Comparison of ENCODE assay signal across 1 cellular context in genomic region chr1:218366322-218367052, GRCh38.
TF ChIP-seq lines count a peak whose summit lies in the region.

No MANE protein-coding gene starts in this region.

TF ChIP-seq in K562, 482 proteins besides CTCF, POLR2A, EP300 and RAD21:
- no peak for TF ChIP-seq ZNF174 (CRISPR knock-in tag; IDR thresholded peaks at IDR 0.05)
- no peak for TF ChIP-seq NRF1 (conservative IDR thresholded peaks at IDR 0.05 in 1 of 2, IDR thresholded peaks at IDR 0.05 in 1 of 2)
- TF ChIP-seq, protein P1, sequence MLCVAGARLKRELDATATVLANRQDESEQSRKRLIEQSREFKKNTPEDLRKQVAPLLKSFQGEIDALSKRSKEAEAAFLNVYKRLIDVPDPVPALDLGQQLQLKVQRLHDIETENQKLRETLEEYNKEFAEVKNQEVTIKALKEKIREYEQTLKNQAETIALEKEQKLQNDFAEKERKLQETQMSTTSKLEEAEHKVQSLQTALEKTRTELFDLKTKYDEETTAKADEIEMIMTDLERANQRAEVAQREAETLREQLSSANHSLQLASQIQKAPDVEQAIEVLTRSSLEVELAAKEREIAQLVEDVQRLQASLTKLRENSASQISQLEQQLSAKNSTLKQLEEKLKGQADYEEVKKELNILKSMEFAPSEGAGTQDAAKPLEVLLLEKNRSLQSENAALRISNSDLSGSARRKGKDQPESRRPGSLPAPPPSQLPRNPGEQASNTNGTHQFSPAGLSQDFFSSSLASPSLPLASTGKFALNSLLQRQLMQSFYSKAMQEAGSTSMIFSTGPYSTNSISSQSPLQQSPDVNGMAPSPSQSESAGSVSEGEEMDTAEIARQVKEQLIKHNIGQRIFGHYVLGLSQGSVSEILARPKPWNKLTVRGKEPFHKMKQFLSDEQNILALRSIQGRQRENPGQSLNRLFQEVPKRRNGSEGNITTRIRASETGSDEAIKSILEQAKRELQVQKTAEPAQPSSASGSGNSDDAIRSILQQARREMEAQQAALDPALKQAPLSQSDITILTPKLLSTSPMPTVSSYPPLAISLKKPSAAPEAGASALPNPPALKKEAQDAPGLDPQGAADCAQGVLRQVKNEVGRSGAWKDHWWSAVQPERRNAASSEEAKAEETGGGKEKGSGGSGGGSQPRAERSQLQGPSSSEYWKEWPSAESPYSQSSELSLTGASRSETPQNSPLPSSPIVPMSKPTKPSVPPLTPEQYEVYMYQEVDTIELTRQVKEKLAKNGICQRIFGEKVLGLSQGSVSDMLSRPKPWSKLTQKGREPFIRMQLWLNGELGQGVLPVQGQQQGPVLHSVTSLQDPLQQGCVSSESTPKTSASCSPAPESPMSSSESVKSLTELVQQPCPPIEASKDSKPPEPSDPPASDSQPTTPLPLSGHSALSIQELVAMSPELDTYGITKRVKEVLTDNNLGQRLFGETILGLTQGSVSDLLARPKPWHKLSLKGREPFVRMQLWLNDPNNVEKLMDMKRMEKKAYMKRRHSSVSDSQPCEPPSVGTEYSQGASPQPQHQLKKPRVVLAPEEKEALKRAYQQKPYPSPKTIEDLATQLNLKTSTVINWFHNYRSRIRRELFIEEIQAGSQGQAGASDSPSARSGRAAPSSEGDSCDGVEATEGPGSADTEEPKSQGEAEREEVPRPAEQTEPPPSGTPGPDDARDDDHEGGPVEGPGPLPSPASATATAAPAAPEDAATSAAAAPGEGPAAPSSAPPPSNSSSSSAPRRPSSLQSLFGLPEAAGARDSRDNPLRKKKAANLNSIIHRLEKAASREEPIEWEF (CRISPR knock-in tag; IDR thresholded peaks at IDR 0.05): no peak
- TF ChIP-seq ZNF121 (CRISPR knock-in tag; conservative IDR thresholded peaks at IDR 0.05): peak; percentile 84
- no peak for TF ChIP-seq ZNF76 (CRISPR knock-in tag; IDR thresholded peaks at IDR 0.05; ENCODE audit: borderline replicate concordance)
- TF ChIP-seq ZNF717 (CRISPR knock-in tag; IDR thresholded peaks at IDR 0.05): no peak
- TF ChIP-seq KLF13 (tag; IDR thresholded peaks at IDR 0.05; ENCODE audit: borderline replicate concordance, low read depth): no peak
- TF ChIP-seq FUS (optimal IDR thresholded peaks at IDR 0.05; ENCODE audit: low read depth, low read length): no peak
- TF ChIP-seq ZKSCAN3 (CRISPR knock-in tag; IDR thresholded peaks at IDR 0.05): no peak
- TF ChIP-seq NFE2L1 (tag; IDR thresholded peaks at IDR 0.05; ENCODE audit: borderline replicate concordance, low read depth): no peak
- TF ChIP-seq TAF7 (tag; IDR thresholded peaks at IDR 0.05): no peak
- peak in 1 of 2 experiments; percentile 19; a peak in 1 of 4 replicates for TF ChIP-seq KDM1A (IDR thresholded peaks at IDR 0.05)
- TF ChIP-seq ZNF79 (CRISPR knock-in tag; IDR thresholded peaks at IDR 0.05; ENCODE audit: low read depth): no peak
- TF ChIP-seq THRAP3 (IDR thresholded peaks at IDR 0.05; ENCODE audit: borderline replicate concordance): no peak
- TF ChIP-seq ZNF324 (CRISPR knock-in tag; IDR thresholded peaks at IDR 0.05): no peak
- TF ChIP-seq ZBTB1 (CRISPR knock-in tag; IDR thresholded peaks at IDR 0.05; ENCODE audit: borderline replicate concordance, low read depth): no peak
- TF ChIP-seq TRIM28 (IDR thresholded peaks at IDR 0.05): no peak
- TF ChIP-seq, protein P2, sequence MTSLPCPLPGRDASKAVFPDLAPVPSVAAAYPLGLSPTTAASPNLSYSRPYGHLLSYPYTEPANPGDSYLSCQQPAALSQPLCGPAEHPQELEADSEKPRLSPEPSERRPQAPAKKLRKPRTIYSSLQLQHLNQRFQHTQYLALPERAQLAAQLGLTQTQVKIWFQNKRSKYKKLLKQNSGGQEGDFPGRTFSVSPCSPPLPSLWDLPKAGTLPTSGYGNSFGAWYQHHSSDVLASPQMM (CRISPR knock-in tag; IDR thresholded peaks at IDR 0.05): no peak
- no peak for TF ChIP-seq NR0B1 (IDR thresholded peaks at IDR 0.05; ENCODE audit: partially characterized antibody)
- no peak for TF ChIP-seq SP1 (CRISPR knock-in tag; IDR thresholded peaks at IDR 0.05)
- TF ChIP-seq PBX2 (CRISPR knock-in tag; IDR thresholded peaks at IDR 0.05; ENCODE audit: low read depth): no peak
- TF ChIP-seq PBX2 (tag; conservative IDR thresholded peaks at IDR 0.05; ENCODE audit: low read depth): 0 out of 2 replicates have a peak, but pooled peaks have one; percentile 10
- no peak for TF ChIP-seq ZNF212 (CRISPR knock-in tag; IDR thresholded peaks at IDR 0.05)
- TF ChIP-seq ZNF23 (CRISPR knock-in tag; IDR thresholded peaks at IDR 0.05): no peak
- peak; percentile 45 for TF ChIP-seq RBM25 (IDR thresholded peaks at IDR 0.05; ENCODE audit: low read depth, low read length, severe bottlenecking)
- no peak for TF ChIP-seq SREBF1 (IDR thresholded peaks at IDR 0.05; ENCODE audit: borderline replicate concordance, low read depth, low read length)
- TF ChIP-seq FOXA1 (IDR thresholded peaks at IDR 0.05; ENCODE audit: borderline replicate concordance): no peak
- TF ChIP-seq SIN3B (IDR thresholded peaks at IDR 0.05; ENCODE audit: low read depth): no peak
- TF ChIP-seq, protein P3, sequence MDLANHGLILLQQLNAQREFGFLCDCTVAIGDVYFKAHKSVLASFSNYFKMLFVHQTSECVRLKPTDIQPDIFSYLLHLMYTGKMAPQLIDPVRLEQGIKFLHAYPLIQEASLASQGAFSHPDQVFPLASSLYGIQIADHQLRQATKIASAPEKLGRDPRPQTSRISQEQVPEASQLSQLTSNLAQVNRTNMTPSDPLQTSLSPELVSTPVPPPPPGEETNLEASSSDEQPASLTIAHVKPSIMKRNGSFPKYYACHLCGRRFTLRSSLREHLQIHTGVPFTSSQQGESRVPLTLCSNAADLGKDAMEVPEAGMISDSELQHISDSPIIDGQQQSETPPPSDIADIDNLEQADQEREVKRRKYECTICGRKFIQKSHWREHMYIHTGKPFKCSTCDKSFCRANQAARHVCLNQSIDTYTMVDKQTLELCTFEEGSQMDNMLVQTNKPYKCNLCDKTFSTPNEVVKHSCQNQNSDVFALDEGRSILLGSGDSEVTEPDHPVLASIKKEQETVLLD (IDR thresholded peaks at IDR 0.05): no peak
- no peak for TF ChIP-seq ZNF586 (CRISPR knock-in tag; conservative IDR thresholded peaks at IDR 0.05)
- TF ChIP-seq CBFA2T3 (IDR thresholded peaks at IDR 0.05): peak; percentile 31; the same call in 1 of the 2 replicates
- no peak for TF ChIP-seq SIX5 (IDR thresholded peaks at IDR 0.05; ENCODE audit: borderline replicate concordance in 1 of 2, insufficient read depth in 1 of 2, low read depth in 1 of 2, low read length in 2 of 2)
- TF ChIP-seq COPS2 (conservative IDR thresholded peaks at IDR 0.05): no peak
- no peak for TF ChIP-seq ZFX (CRISPR knock-in tag; IDR thresholded peaks at IDR 0.05)
- TF ChIP-seq MEIS2 (IDR thresholded peaks at IDR 0.05; ENCODE audit: partially characterized antibody): no peak
- TF ChIP-seq CHD2 (IDR thresholded peaks at IDR 0.05; ENCODE audit: low read depth, low read length): no peak
- TF ChIP-seq ATF1 (CRISPR knock-in tag; IDR thresholded peaks at IDR 0.05): no peak
- 0 out of 2 replicates have a peak, but pooled peaks have one; percentile 18 for TF ChIP-seq ATF1 (tag; IDR thresholded peaks at IDR 0.05)
- no peak for TF ChIP-seq SMAD3 (CRISPR knock-in tag; conservative IDR thresholded peaks at IDR 0.05)
- no peak for TF ChIP-seq POLR3G (IDR thresholded peaks at IDR 0.05; ENCODE audit: extremely low read depth, insufficient read length, insufficient replicate concordance)
- TF ChIP-seq, protein P4, sequence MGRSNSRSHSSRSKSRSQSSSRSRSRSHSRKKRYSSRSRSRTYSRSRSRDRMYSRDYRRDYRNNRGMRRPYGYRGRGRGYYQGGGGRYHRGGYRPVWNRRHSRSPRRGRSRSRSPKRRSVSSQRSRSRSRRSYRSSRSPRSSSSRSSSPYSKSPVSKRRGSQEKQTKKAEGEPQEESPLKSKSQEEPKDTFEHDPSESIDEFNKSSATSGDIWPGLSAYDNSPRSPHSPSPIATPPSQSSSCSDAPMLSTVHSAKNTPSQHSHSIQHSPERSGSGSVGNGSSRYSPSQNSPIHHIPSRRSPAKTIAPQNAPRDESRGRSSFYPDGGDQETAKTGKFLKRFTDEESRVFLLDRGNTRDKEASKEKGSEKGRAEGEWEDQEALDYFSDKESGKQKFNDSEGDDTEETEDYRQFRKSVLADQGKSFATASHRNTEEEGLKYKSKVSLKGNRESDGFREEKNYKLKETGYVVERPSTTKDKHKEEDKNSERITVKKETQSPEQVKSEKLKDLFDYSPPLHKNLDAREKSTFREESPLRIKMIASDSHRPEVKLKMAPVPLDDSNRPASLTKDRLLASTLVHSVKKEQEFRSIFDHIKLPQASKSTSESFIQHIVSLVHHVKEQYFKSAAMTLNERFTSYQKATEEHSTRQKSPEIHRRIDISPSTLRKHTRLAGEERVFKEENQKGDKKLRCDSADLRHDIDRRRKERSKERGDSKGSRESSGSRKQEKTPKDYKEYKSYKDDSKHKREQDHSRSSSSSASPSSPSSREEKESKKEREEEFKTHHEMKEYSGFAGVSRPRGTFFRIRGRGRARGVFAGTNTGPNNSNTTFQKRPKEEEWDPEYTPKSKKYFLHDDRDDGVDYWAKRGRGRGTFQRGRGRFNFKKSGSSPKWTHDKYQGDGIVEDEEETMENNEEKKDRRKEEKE (IDR thresholded peaks at IDR 0.05; ENCODE audit: borderline replicate concordance in 1 of 2, control insufficient read depth in 1 of 2, low read depth in 2 of 2, low read length in 1 of 2): no peak
- TF ChIP-seq GABPB2 (CRISPR knock-in tag; conservative IDR thresholded peaks at IDR 0.05): no peak
- TF ChIP-seq ZNF436 (CRISPR knock-in tag; IDR thresholded peaks at IDR 0.05): no peak
- no peak for TF ChIP-seq SRSF9 (IDR thresholded peaks at IDR 0.05; ENCODE audit: borderline replicate concordance, low read depth, low read length)
TF ChIP-seq in K562: peak in this region for 6.
